In genomic region chr2:233063976-233064411, GRCh38 we compare ENCODE assay signal across 1 cellular context.
A peak's percentile ranks its signal among the peaks of the same experiment; 100 is the strongest.
TF ChIP-seq lines count a peak whose summit lies in the region.

No MANE protein-coding gene starts in this region.

TF ChIP-seq in HepG2, 621 proteins besides CTCF, POLR2A, EP300 and RAD21 (continued from another document):
- peak; percentile 47; the same call in 1 of the 2 replicates for TF ChIP-seq BCL3 (CRISPR knock-in tag; IDR thresholded peaks at IDR 0.05)
- no peak for TF ChIP-seq ZNF709 (CRISPR knock-in tag; IDR thresholded peaks at IDR 0.05)
- TF ChIP-seq KDM4B (CRISPR knock-in tag; IDR thresholded peaks at IDR 0.05) = no peak
- no peak for TF ChIP-seq FOXP1 (IDR thresholded peaks at IDR 0.05)
- TF ChIP-seq FOXP1 (CRISPR knock-in tag; IDR thresholded peaks at IDR 0.05) = no peak
- no peak for TF ChIP-seq NCOA2 (CRISPR knock-in tag; IDR thresholded peaks at IDR 0.05)
- no peak for TF ChIP-seq ZNF776 (CRISPR knock-in tag; IDR thresholded peaks at IDR 0.05)
- no peak for TF ChIP-seq ZNF639 (CRISPR knock-in tag; conservative IDR thresholded peaks at IDR 0.05)
- no peak for TF ChIP-seq ZNF275 (CRISPR knock-in tag; IDR thresholded peaks at IDR 0.05; ENCODE audit: borderline replicate concordance)
- peak; percentile 34; the same call in 1 of the 2 replicates for TF ChIP-seq PATZ1 (CRISPR knock-in tag; IDR thresholded peaks at IDR 0.05)
- no peak for TF ChIP-seq PPARG (CRISPR knock-in tag; conservative IDR thresholded peaks at IDR 0.05)
- peak; percentile 73; the same call in 1 of the 2 replicates for TF ChIP-seq TGIF2 (CRISPR knock-in tag; IDR thresholded peaks at IDR 0.05)
- no peak for TF ChIP-seq ZFP36 (IDR thresholded peaks at IDR 0.05; ENCODE audit: borderline replicate concordance, low read depth, low read length, partially characterized antibody)
- TF ChIP-seq NKX3-1 (CRISPR knock-in tag; IDR thresholded peaks at IDR 0.05) = no peak
- TF ChIP-seq PRPF4 (IDR thresholded peaks at IDR 0.05; ENCODE audit: low read depth, low read length, poor library complexity, severe bottlenecking) = no peak
- no peak for TF ChIP-seq DMTF1 (CRISPR knock-in tag; IDR thresholded peaks at IDR 0.05)
- TF ChIP-seq ZNF3 (CRISPR knock-in tag; IDR thresholded peaks at IDR 0.05) = no peak
- TF ChIP-seq PCBP2 (optimal IDR thresholded peaks at IDR 0.05; ENCODE audit: low read depth, low read length, poor library complexity, severe bottlenecking) = no peak
- no peak for TF ChIP-seq MAFK (conservative IDR thresholded peaks at IDR 0.05 in 1 of 2, IDR thresholded peaks at IDR 0.05 in 1 of 2; ENCODE audit: low read length in 2 of 2)
